ENCODE assay signal across 26 cellular contexts in genomic region chr20:61868006-61868405, GRCh38.
"Had no signal": no experiment of that assay in that cellular context is flagged by ENCODE, and none has a peak within 500 bp of the region (broad histone marks: within the 10 kb centered on the region; RNA-seq: fewer than 3 reads in every experiment).

No MANE protein-coding gene starts in this region.

- H3K27ac ChIP-seq: ovary, parathyroid adenoma, psoas muscle, right lobe of liver, sigmoid colon, stomach, thoracic aorta, thyroid gland, tibial nerve, upper lobe of left lung, uterus had no signal

- H3K4me1 ChIP-seq: parathyroid adenoma, psoas muscle, right lobe of liver, sigmoid colon, stomach, thyroid gland, tibial nerve, upper lobe of left lung, uterus had no signal

- H3K79me2 ChIP-seq: parathyroid adenoma had no signal

- H3K27me3 Mint-ChIP-seq: stimulated activated naive CD8-positive, alpha-beta T cell treated with anti-CD3 and anti-CD28 coated beads, Interleukin-15, Interleukin-2, amounts not matched to agents 100 ng/mL and 50 ng/mL, for 24 hours had no signal

- ATAC-seq: naive thymus-derived CD4-positive, alpha-beta T cell; natural killer cell; psoas muscle; stimulated activated effector memory CD8-positive, alpha-beta T cell treated with anti-CD3 and anti-CD28 coated beads, Interleukin-12 subunit alpha, Interleukin-12 subunit beta, amount 100 ng/mL, for 72 hours; stimulated activated naive B cell treated with anti-CD40 and anti-IgM and Interleukin-4, amounts not matched to agents 10 μg/mL and 1 μg/mL and 100 μg/mL, for 72 hours had no signal

- H3K4me3 ChIP-seq: ovary, psoas muscle, right lobe of liver, sigmoid colon, stomach, thoracic aorta, thyroid gland, tibial nerve, upper lobe of left lung, uterus had no signal

- H3K27ac Mint-ChIP-seq: naive thymus-derived CD4-positive, alpha-beta T cell; natural killer cell; nephron; progenitor cell of endocrine pancreas; stimulated activated effector memory CD8-positive, alpha-beta T cell treated with anti-CD3 and anti-CD28 coated beads, Interleukin-12 subunit alpha, Interleukin-12 subunit beta, amount 100 ng/mL, for 72 hours; stimulated activated naive B cell treated with anti-CD40 and anti-IgM and Interleukin-4, amounts not matched to agents 10 μg/mL and 1 μg/mL and 100 μg/mL, for 72 hours; stimulated activated naive CD8-positive, alpha-beta T cell treated with anti-CD3 and anti-CD28 coated beads, Interleukin-15, Interleukin-2, amounts not matched to agents 100 ng/mL and 50 ng/mL, for 24 hours had no signal

- H3K9ac ChIP-seq: parathyroid adenoma had no signal

- H3K4me1 Mint-ChIP-seq: naive thymus-derived CD4-positive, alpha-beta T cell; nephron; stimulated activated effector memory CD8-positive, alpha-beta T cell treated with anti-CD3 and anti-CD28 coated beads, Interleukin-12 subunit alpha, Interleukin-12 subunit beta, amount 100 ng/mL, for 72 hours; stimulated activated naive B cell treated with anti-CD40 and anti-IgM and Interleukin-4, amounts not matched to agents 10 μg/mL and 1 μg/mL and 100 μg/mL, for 72 hours had no signal

- DNase-seq: naive thymus-derived CD4-positive, alpha-beta T cell; natural killer cell; occipital lobe; ovary; psoas muscle; right lobe of liver; sigmoid colon; small intestine; stimulated activated CD4-positive, alpha-beta T cell treated with anti-CD3 and anti-CD28 coated beads, Interleukin-15, amount 100 ng/mL, for 24 hours; stimulated activated CD4-positive, alpha-beta T cell treated with anti-CD3 and anti-CD28 coated beads, Interleukin-2, amount 100 ng/mL, for 24 hours; stimulated activated CD4-positive, alpha-beta T cell treated with anti-CD3 and anti-CD28 coated beads, Interleukin-2, amount 100 ng/mL, for 48 hours; stimulated activated CD4-positive, alpha-beta T cell treated with anti-CD3 and anti-CD28 coated beads, Interleukin-4, amount 100 ng/mL, for 24 hours; stimulated activated naive B cell treated with anti-CD40 and anti-IgM and Interleukin-4, amounts not matched to agents 10 μg/mL and 1 μg/mL and 100 μg/mL, for 72 hours; stimulated activated naive CD4-positive, alpha-beta T cell treated with Interleukin-2 at 50 U/mL for 16 hours; stomach; thyroid gland; trophoblast cell; uterus had no signal

- H3K9me3 ChIP-seq: ovary, psoas muscle, right lobe of liver, thoracic aorta, thyroid gland, uterus had no signal

- H3K36me3 ChIP-seq: ovary, right lobe of liver, sigmoid colon, stomach, thoracic aorta, thyroid gland, tibial nerve, upper lobe of left lung, uterus had no signal

- H3K27me3 ChIP-seq: ovary, right lobe of liver, thyroid gland, tibial nerve, upper lobe of left lung, uterus had no signal

- H3K4me3 Mint-ChIP-seq: naive thymus-derived CD4-positive, alpha-beta T cell; natural killer cell; nephron; stimulated activated effector memory CD8-positive, alpha-beta T cell treated with anti-CD3 and anti-CD28 coated beads, Interleukin-12 subunit alpha, Interleukin-12 subunit beta, amount 100 ng/mL, for 72 hours; stimulated activated naive B cell treated with anti-CD40 and anti-IgM and Interleukin-4, amounts not matched to agents 10 μg/mL and 1 μg/mL and 100 μg/mL, for 72 hours; stimulated activated naive CD8-positive, alpha-beta T cell treated with anti-CD3 and anti-CD28 coated beads, Interleukin-15, Interleukin-2, amounts not matched to agents 100 ng/mL and 50 ng/mL, for 24 hours had no signal

- H3K36me3 Mint-ChIP-seq: natural killer cell; stimulated activated effector memory CD8-positive, alpha-beta T cell treated with anti-CD3 and anti-CD28 coated beads, Interleukin-12 subunit alpha, Interleukin-12 subunit beta, amount 100 ng/mL, for 72 hours; stimulated activated naive B cell treated with anti-CD40 and anti-IgM and Interleukin-4, amounts not matched to agents 10 μg/mL and 1 μg/mL and 100 μg/mL, for 72 hours had no signal

- H2AFZ ChIP-seq: parathyroid adenoma had no signal
